In the genomic region with DNA sequence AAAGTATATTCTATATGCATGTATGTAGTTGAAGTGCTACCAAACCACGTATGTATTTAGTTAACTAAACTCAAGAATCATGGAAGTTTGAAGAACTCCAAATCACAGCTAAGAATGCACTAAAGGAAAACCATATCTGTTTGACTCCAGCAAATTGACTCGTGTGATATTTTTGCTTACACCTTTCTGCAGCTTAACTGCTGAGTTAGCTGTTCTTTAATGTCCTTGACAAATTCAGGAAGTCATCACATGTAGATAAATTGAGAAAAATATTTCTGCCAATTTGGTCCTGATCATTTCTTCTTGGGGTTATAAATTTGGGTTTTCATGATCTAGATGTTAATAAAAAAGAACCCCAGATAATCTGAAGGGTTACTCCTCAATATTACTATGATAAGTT, we compare ENCODE assay signal across 27 cellular contexts.
DNase-seq lines count a peak whose midpoint lies in the region; ATAC-seq, FAIRE-seq and TF ChIP-seq lines count a peak whose summit lies in the region.
"Had no signal": no experiment of that assay in that cellular context is flagged by ENCODE, and none has a peak within 500 bp of the region (broad histone marks: within the 10 kb centered on the region; RNA-seq: fewer than 3 reads in every experiment).

No MANE protein-coding gene starts in this region.

- no peaks in the 10 kb centered on the region for H3K9me1 ChIP-seq in endothelial cell of umbilical vein (replicated peaks; ENCODE audit: control insufficient read depth, extremely low read depth, insufficient read depth, low read length)

- H3K4me1 ChIP-seq in HepG2 (ENCODE audit: insufficient read depth, low read length) (peaks cover 41% of the 10 kb centered on the region), right lobe of liver (peaks cover 0 to 20% (median 7%) of the 10 kb centered on the region in 4 donors), ascending aorta (peaks cover 0 to 41% of the 10 kb centered on the region in 2 donors), endothelial cell of umbilical vein (ENCODE audit: control insufficient read depth, extremely low read depth, insufficient read depth, low read length) (peaks cover 3% of the 10 kb centered on the region), esophagus muscularis mucosa (peaks cover 46 to 82% (median 73%) of the 10 kb centered on the region in 4 donors)
- H3K4me1 ChIP-seq: BE2C, HAP-1 had no signal

- TF ChIP-seq CTCF in HepG2 (CRISPR knock-in tag; IDR thresholded peaks at IDR 0.05): no peak
- TF ChIP-seq CTCF in right lobe of liver (IDR thresholded peaks at IDR 0.05): no peak
- TF ChIP-seq CTCF in ascending aorta (IDR thresholded peaks at IDR 0.05): no peak
- no peak for TF ChIP-seq CTCF in endothelial cell of umbilical vein (IDR thresholded peaks at IDR 0.05; ENCODE audit: extremely low read depth in 1 of 2, insufficient read depth in 1 of 2, low read depth in 1 of 2, low read length in 2 of 2)
- TF ChIP-seq CTCF in esophagus muscularis mucosa (IDR thresholded peaks at IDR 0.05): no peak
- TF ChIP-seq CTCF in RWPE1 (conservative IDR thresholded peaks at IDR 0.05; ENCODE audit: low read depth): no peak

- H3K27me3 Mint-ChIP-seq in activated naive CD4-positive, alpha-beta T cell treated with anti-CD3 and anti-CD28 coated beads, Interleukin-2, amount 10 ng/mL, durations not matched to agents 7 days and 5 days: peaks cover 8% of the 10 kb centered on the region
- H3K27me3 Mint-ChIP-seq: CD4-positive, alpha-beta T cell; CD8-positive, alpha-beta memory T cell had no signal

- no peak overlapping the region for H3K4me3 Mint-ChIP-seq in activated naive CD4-positive, alpha-beta T cell treated with anti-CD3 and anti-CD28 coated beads, Interleukin-2, amount 10 ng/mL, durations not matched to agents 7 days and 5 days
- H3K4me3 Mint-ChIP-seq: CD14-positive monocyte; CD4-positive, alpha-beta T cell; CD8-positive, alpha-beta memory T cell; GM23338; HFFc6 had no signal

- H3K9me3 ChIP-seq in HepG2 (ENCODE audit: low read length) (no peaks in the 10 kb centered on the region), right lobe of liver (no peaks in the 10 kb centered on the region), ascending aorta (no peaks in the 10 kb centered on the region), endothelial cell of umbilical vein (replicated peaks; ENCODE audit: control insufficient read depth, insufficient read depth, low read length) (no peaks in the 10 kb centered on the region), esophagus muscularis mucosa (no peaks in the 10 kb centered on the region)
- H3K9me3 ChIP-seq: BE2C; BLaER1 treated with 17β-estradiol and CSF1 and Interleukin-3, amounts not matched to agents 10 nM and 100 nM; HAP-1 had no signal

- 100% methylated on average over 2 of the region's 2 CpGs for WGBS in HepG2 (ENCODE audit: low lambda C conversion rate)
- WGBS in right lobe of liver (ENCODE audit: insufficient coverage, low coverage, low lambda C conversion rate, missing lambda C conversion rate): 36% methylated on average over 2 of the region's 2 CpGs
- WGBS in esophagus muscularis mucosa: 77% methylated on average over 2 of the region's 2 CpGs

- CTCF ChIA-PET in HepG2 (lab: Yijun Ruan, JAX; ENCODE audit: low intra/inter-chr PET ratio, low total read pairs): no interaction called here
- CTCF ChIA-PET in endothelial cell of umbilical vein (lab: Charles Lee): interaction anchor here (1.0 to 1.5 kb wide), 5 partner anchors 8 to 18 kb away, joined by 3 to 5 read pairs (median 3); no protein-coding TSS in a partner anchor
- CTCF ChIA-PET in RWPE1 (lab: Yijun Ruan, JAX): interaction anchor here (1.0 kb wide), 1 partner anchor 17 kb away, joined by 3 read pairs; no protein-coding TSS in a partner anchor
- CTCF ChIA-PET in activated naive CD4-positive, alpha-beta T cell treated with anti-CD3 and anti-CD28 coated beads, Interleukin-2, amount 10 ng/mL, durations not matched to agents 7 days and 5 days (lab: Charles Lee): no interaction called here

- H2AFZ ChIP-seq in HepG2 (ENCODE audit: low read length) (no peak overlapping the region), endothelial cell of umbilical vein (ENCODE audit: low read depth, low read length) (no peak overlapping the region)
- H2AFZ ChIP-seq: GM23338 had no signal

- H3K4me3 ChIP-seq in HepG2 (replicated peaks in 1 of 3; ENCODE audit: insufficient read depth in 1 of 3, low read depth in 2 of 3, low read length in 3 of 3) (no peak overlapping the region), right lobe of liver (no peak overlapping the region), ascending aorta (no peak overlapping the region), endothelial cell of umbilical vein (replicated peaks in 1 of 3; ENCODE audit: insufficient read depth in 1 of 3, low read depth in 1 of 3, low read length in 3 of 3) (no peak overlapping the region), esophagus muscularis mucosa (no peak overlapping the region)
- H3K4me3 ChIP-seq: BLaER1 treated with 17β-estradiol and CSF1 and Interleukin-3, amounts not matched to agents 10 nM and 100 nM; GM23338; HAP-1 had no signal

- H3K27ac ChIP-seq in HepG2 (ENCODE audit: extremely low read length, insufficient read depth, low read length) (no peak overlapping the region), right lobe of liver (no peak overlapping the region), ascending aorta (peak overlapping the region; percentile 20 to 23), endothelial cell of umbilical vein (ENCODE audit: insufficient read depth, low read depth, low read length) (no peak overlapping the region), esophagus muscularis mucosa (replicated peaks in 1 of 4) (no peak overlapping the region), RWPE1 (no peak overlapping the region)
- H3K27ac ChIP-seq: 22Rv1; BLaER1 treated with 17β-estradiol and CSF1 and Interleukin-3, amounts not matched to agents 10 nM and 100 nM had no signal

- POLR2A ChIA-PET in HepG2 (lab: Yijun Ruan, JAX) (no interaction called here), endothelial cell of umbilical vein (lab: Charles Lee) (no interaction called here), RWPE1 (lab: Yijun Ruan, JAX; ENCODE audit: low non-redundant PET) (no interaction called here)

- dilution Hi-C loops in endothelial cell of umbilical vein (cut with MboI; ENCODE audit: extremely low pct_ligation_motif_present, low sequenced_read_pairs): no loop called here

- no peak for ATAC-seq in HepG2
- no peak for ATAC-seq in right lobe of liver
- ATAC-seq: GM23338 had no signal

- no peak for TF ChIP-seq RAD21 in HepG2 (CRISPR knock-in tag; IDR thresholded peaks at IDR 0.05)

- BruUV-seq in HepG2 (replicated peaks; lab: Mats Ljungman, UMichigan): no TSS peak
- BruUV-seq in endothelial cell of umbilical vein (replicated peaks; lab: Mats Ljungman, UMichigan): no TSS peak

- peaks cover 92% of the 10 kb centered on the region for H3K79me2 ChIP-seq in HepG2 (ENCODE audit: insufficient read depth, low read length)
- peaks cover 3% of the 10 kb centered on the region for H3K79me2 ChIP-seq in endothelial cell of umbilical vein (ENCODE audit: control insufficient read depth, insufficient read depth, low read length)

- TF ChIP-seq EP300 in HepG2 (IDR thresholded peaks at IDR 0.05; ENCODE audit: low read depth in 2 of 2, low read length in 2 of 2) (no peak), HepG2 (CRISPR knock-in tag; IDR thresholded peaks at IDR 0.05; ENCODE audit: borderline replicate concordance) (no peak), esophagus muscularis mucosa (IDR thresholded peaks at IDR 0.05) (no peak)

- peaks cover 0 to 10% of the 10 kb centered on the region in 2 experiments; a peak in 3 of 5 replicates for H3K36me3 ChIP-seq in HepG2 (replicated peaks in 1 of 2; ENCODE audit: control insufficient read depth in 1 of 2, insufficient read depth in 2 of 2, low read length in 2 of 2)
- H3K36me3 ChIP-seq in right lobe of liver: no peaks in the 10 kb centered on the region
- no peaks in the 10 kb centered on the region for H3K36me3 ChIP-seq in ascending aorta
- H3K36me3 ChIP-seq in endothelial cell of umbilical vein (ENCODE audit: control insufficient read depth in 2 of 2, extremely low read depth in 1 of 2, insufficient read depth in 2 of 2, low read length in 2 of 2): no peaks in the 10 kb centered on the region
- H3K36me3 ChIP-seq in esophagus muscularis mucosa: no peaks in the 10 kb centered on the region
- H3K36me3 ChIP-seq: BE2C; BLaER1 treated with 17β-estradiol and CSF1 and Interleukin-3, amounts not matched to agents 10 nM and 100 nM; HAP-1 had no signal

- no peaks in the 10 kb centered on the region for H3K9me3 Mint-ChIP-seq in activated naive CD4-positive, alpha-beta T cell treated with anti-CD3 and anti-CD28 coated beads, Interleukin-2, amount 10 ng/mL, durations not matched to agents 7 days and 5 days
- H3K9me3 Mint-ChIP-seq: CD4-positive, alpha-beta T cell; CD8-positive, alpha-beta memory T cell; GM23338; HFFc6 had no signal

- H3K27me3 ChIP-seq in HepG2 (ENCODE audit: control insufficient read depth in 1 of 2, insufficient read depth in 2 of 2, low read length in 2 of 2) (no peaks in the 10 kb centered on the region), right lobe of liver (no peaks in the 10 kb centered on the region), ascending aorta (no peaks in the 10 kb centered on the region), endothelial cell of umbilical vein (ENCODE audit: control insufficient read depth in 2 of 2, insufficient read depth in 2 of 2, low read length in 2 of 2) (no peaks in the 10 kb centered on the region), esophagus muscularis mucosa (no peaks in the 10 kb centered on the region)
- H3K27me3 ChIP-seq: BE2C had no signal

- no peak overlapping the region for H3K9ac ChIP-seq in HepG2 (ENCODE audit: insufficient read depth, low read depth, low read length)
- no peak overlapping the region for H3K9ac ChIP-seq in endothelial cell of umbilical vein (replicated peaks; ENCODE audit: extremely low read depth, insufficient read depth, low read length)
- H3K9ac ChIP-seq: BLaER1 treated with 17β-estradiol and CSF1 and Interleukin-3, amounts not matched to agents 10 nM and 100 nM had no signal

- in situ Hi-C loops in HepG2 (cut with HindIII; ENCODE audit: extremely low pct_ligation_motif_present, low pct_unique_long_range_greater_than_20kb): no loop called here

- no peaks in the 10 kb centered on the region for H3K36me3 Mint-ChIP-seq in activated naive CD4-positive, alpha-beta T cell treated with anti-CD3 and anti-CD28 coated beads, Interleukin-2, amount 10 ng/mL, durations not matched to agents 7 days and 5 days

- TF ChIP-seq POLR2A in HepG2 (IDR thresholded peaks at IDR 0.05; ENCODE audit: insufficient read depth in 1 of 2, low read depth in 2 of 2, low read length in 2 of 2): no peak
- no peak for TF ChIP-seq POLR2A in right lobe of liver (IDR thresholded peaks at IDR 0.05)
- TF ChIP-seq POLR2A in endothelial cell of umbilical vein (IDR thresholded peaks at IDR 0.05; ENCODE audit: low read depth, low read length): no peak
- no peak for TF ChIP-seq POLR2A in esophagus muscularis mucosa (IDR thresholded peaks at IDR 0.05; ENCODE audit: low read depth)

- H4K20me1 ChIP-seq in HepG2 (ENCODE audit: insufficient read depth, low read length) (no peaks in the 10 kb centered on the region), endothelial cell of umbilical vein (replicated peaks; ENCODE audit: control insufficient read depth, extremely low read depth, insufficient read depth, low read length) (no peaks in the 10 kb centered on the region)

- H3K4me2 ChIP-seq in HepG2 (ENCODE audit: low read depth, low read length): no peak overlapping the region
- H3K4me2 ChIP-seq in endothelial cell of umbilical vein (ENCODE audit: insufficient read depth, low read length): no peak overlapping the region
- H3K4me2 ChIP-seq: BLaER1 treated with 17β-estradiol and CSF1 and Interleukin-3, amounts not matched to agents 10 nM and 100 nM; GM23338 had no signal

- no peaks in the 10 kb centered on the region for H3K4me1 Mint-ChIP-seq in activated naive CD4-positive, alpha-beta T cell treated with anti-CD3 and anti-CD28 coated beads, Interleukin-2, amount 10 ng/mL, durations not matched to agents 7 days and 5 days
- H3K4me1 Mint-ChIP-seq: CD8-positive, alpha-beta memory T cell had no signal

- no peak overlapping the region for H3K27ac Mint-ChIP-seq in activated naive CD4-positive, alpha-beta T cell treated with anti-CD3 and anti-CD28 coated beads, Interleukin-2, amount 10 ng/mL, durations not matched to agents 7 days and 5 days
- H3K27ac Mint-ChIP-seq: CD4-positive, alpha-beta T cell; CD8-positive, alpha-beta memory T cell; GM23338; HFFc6 had no signal

- no peak for DNase-seq in HepG2 (ENCODE audit: low spot score)
- DNase-seq in right lobe of liver: no peak
- no peak for DNase-seq in ascending aorta (ENCODE audit: low spot score in 2 of 2)
- no peak for DNase-seq in endothelial cell of umbilical vein (ENCODE audit: low read depth, low spot score)
- no peak for DNase-seq in esophagus muscularis mucosa (ENCODE audit: extremely low spot score)
- no peak for DNase-seq in RWPE1 (ENCODE audit: low spot score)
- no peak for DNase-seq in activated naive CD4-positive, alpha-beta T cell treated with anti-CD3 and anti-CD28 coated beads, Interleukin-2, amount 10 ng/mL, durations not matched to agents 7 days and 5 days
- DNase-seq: ACHN; AML-193; BE2C; CD4-positive, alpha-beta T cell; CD8-positive, alpha-beta memory T cell; DMS 273 treated with DMSO at 0.1 percent for 48 hours; DMS79; EL; GF-D8; HFFc6 had no signal

- peak; percentile 42 for FAIRE-seq in HepG2 (lab: Jason Lieb, UNC)
- FAIRE-seq in endothelial cell of umbilical vein (lab: Jason Lieb, UNC): peak; percentile 44
- FAIRE-seq: A204.1, D721Med, GM12891, GM18507, H54 had no signal

- intact Hi-C loops in HepG2 (cut with micrococcal nuclease; ENCODE audit: unreplicated experiment) (no loop called here), right lobe of liver (cut with DNase I) (no loop called here), ascending aorta (cut with DNase I) (no loop called here), endothelial cell of umbilical vein (cut with micrococcal nuclease) (no loop called here), esophagus muscularis mucosa (cut with DNase I) (no loop called here)

Comparison
In these comparisons a context has a peak if more than half of its experiments do, and no peak if none do; other contexts are left out.
1. H3K27ac ChIP-seq: peak in ascending aorta (2 of 2); none in HepG2 (single experiment), right lobe of liver (0 of 3), endothelial cell of umbilical vein (single experiment), esophagus muscularis mucosa (0 of 4) and RWPE1 (single experiment).
2. CTCF ChIA-PET loops: an anchor here in endothelial cell of umbilical vein (1.0 to 1.5 kb wide) and RWPE1 (1.0 kb wide); none called in HepG2 and activated naive CD4-positive, alpha-beta T cell treated with anti-CD3 and anti-CD28 coated beads, Interleukin-2, amount 10 ng/mL, durations not matched to agents 7 days and 5 days.